In genomic region chr17:82219083-82219482, GRCh38 we compare ENCODE assay signal across 17 cellular contexts. TPM values are rescaled to one million over a fixed set of nuclear protein-coding genes. Genes with fewer than 3 reads are reported as not detected.
DNase-seq lines count a peak whose midpoint lies in the region; ATAC-seq and TF ChIP-seq lines count a peak whose summit lies in the region.
"Had no signal": no experiment of that assay in that cellular context is flagged by ENCODE, and none has a peak within 500 bp of the region (broad histone marks: within the 10 kb centered on the region; RNA-seq: fewer than 3 reads in every experiment).

No MANE protein-coding gene starts in this region.

- no peak overlapping the region for H3K14ac ChIP-seq in trophoblast cell (ENCODE audit: low read length)

- CTCF ChIA-PET in HEK293 (lab: Yijun Ruan, JAX): interaction anchor here (2.5 kb wide), 1 partner anchor 13 kb away, joined by 10 read pairs; no protein-coding TSS in a partner anchor

- no peak overlapping the region for H2BK5ac ChIP-seq in trophoblast cell (ENCODE audit: low read depth, low read length, poor library complexity)

- no peak overlapping the region for H4K12ac ChIP-seq in trophoblast cell (ENCODE audit: low read depth, low read length)

- H3K36me3 ChIP-seq in HEK293 (ENCODE audit: control insufficient read depth in 2 of 2, insufficient read depth in 1 of 2, low read length in 2 of 2) (no peaks in the 10 kb centered on the region), trophoblast cell (ENCODE audit: control insufficient read depth in 1 of 2, insufficient read depth in 2 of 2, low read length in 2 of 2) (no peaks in the 10 kb centered on the region)
- H3K36me3 ChIP-seq: SJCRH30 had no signal

- peaks cover 17% of the 10 kb centered on the region for H3K79me1 ChIP-seq in trophoblast cell (ENCODE audit: low read length)

- no peak overlapping the region for H3K23ac ChIP-seq in trophoblast cell (ENCODE audit: low read length)

- H2AK5ac ChIP-seq in trophoblast cell (ENCODE audit: low read length): peak overlapping the region; percentile 45

- intact Hi-C loops in CD14-positive monocyte (cut with micrococcal nuclease): no loop called here
- intact Hi-C loops in dendritic cell treated with granulocyte-macrophage colony-stimulating factor and Interleukin-4, amounts not matched to agents 40 ng/mL and 50 ng/mL, for 4 days (cut with micrococcal nuclease): no loop called here

- peak overlapping the region; percentile 97 for H4K91ac ChIP-seq in trophoblast cell (ENCODE audit: low read depth, low read length)

- peaks cover 0 to 2% (median 0%) of the 10 kb centered on the region in 7 donors for H3K9me3 Mint-ChIP-seq in CD14-positive monocyte
- no peaks in the 10 kb centered on the region for H3K9me3 Mint-ChIP-seq in dendritic cell treated with granulocyte-macrophage colony-stimulating factor and Interleukin-4, amounts not matched to agents 40 ng/mL and 50 ng/mL, for 4 days
- H3K9me3 Mint-ChIP-seq: CD4-positive, CD25-positive, alpha-beta regulatory T cell had no signal

- H3K27ac ChIP-seq in HEK293 (ENCODE audit: extremely low read depth, low read depth, low read length): no peak overlapping the region
- H3K27ac ChIP-seq in trophoblast cell (ENCODE audit: low read depth, low read length): no peak overlapping the region
- H3K27ac ChIP-seq: SJCRH30 had no signal

- H2BK12ac ChIP-seq in trophoblast cell (ENCODE audit: low read length): peak overlapping the region; percentile 75

- TF ChIP-seq CTCF in CD14-positive monocyte (IDR thresholded peaks at IDR 0.05) (no peak), HEK293 (tag by site-specific recombination; IDR thresholded peaks at IDR 0.05) (no peak)

- H4K8ac ChIP-seq in trophoblast cell (ENCODE audit: low read depth, low read length): no peak overlapping the region

- H3K27ac Mint-ChIP-seq in CD14-positive monocyte: peak overlapping the region in 6 of 7 donors; percentile 60 to 98 (median 90)
- peak overlapping the region; percentile 97 for H3K27ac Mint-ChIP-seq in dendritic cell treated with granulocyte-macrophage colony-stimulating factor and Interleukin-4, amounts not matched to agents 40 ng/mL and 50 ng/mL, for 4 days

- no peak overlapping the region for H3K18ac ChIP-seq in trophoblast cell (ENCODE audit: low read length)

- peaks cover 0 to 2% (median 1%) of the 10 kb centered on the region in 3 donors for H3K27me3 Mint-ChIP-seq in CD14-positive monocyte (ENCODE audit: low read depth in 3 of 3)
- H3K27me3 Mint-ChIP-seq in dendritic cell treated with granulocyte-macrophage colony-stimulating factor and Interleukin-4, amounts not matched to agents 40 ng/mL and 50 ng/mL, for 4 days: no peaks in the 10 kb centered on the region
- H3K27me3 Mint-ChIP-seq: CD4-positive, CD25-positive, alpha-beta regulatory T cell had no signal

- no peak overlapping the region for H3K4ac ChIP-seq in trophoblast cell (ENCODE audit: low read depth, low read length)

- H2BK120ac ChIP-seq in trophoblast cell (ENCODE audit: insufficient read depth, low read length, poor library complexity): peak overlapping the region; percentile 5

- DNase-seq in CD14-positive monocyte (ENCODE audit: low spot score) (no peak), trophoblast cell (no peak), medulla oblongata (ENCODE audit: extremely low spot score) (no peak), NCI-H2081 treated with DMSO at 0.1 percent for 48 hours (lab: John Stamatoyannopoulos, UW) (no peak)
- DNase-seq: ACHN; Caco-2; CD4-positive, CD25-positive, alpha-beta regulatory T cell; DMS153; NCI-H1436; NCI-H2029; NCI-H748 treated with DMSO at 0.1 percent for 48 hours; OCI-M1; SJCRH30 had no signal

- no peaks in the 10 kb centered on the region for H3K9me3 ChIP-seq in HEK293 (ENCODE audit: control insufficient read depth, insufficient read depth, low read depth, low read length)
- H3K9me3 ChIP-seq in trophoblast cell (ENCODE audit: insufficient read depth, low read depth, low read length): no peaks in the 10 kb centered on the region
- H3K9me3 ChIP-seq: Caco-2, SJCRH30 had no signal

- peaks cover 78% of the 10 kb centered on the region for H3K4me1 Mint-ChIP-seq in CD14-positive monocyte
- H3K4me1 Mint-ChIP-seq in dendritic cell treated with granulocyte-macrophage colony-stimulating factor and Interleukin-4, amounts not matched to agents 40 ng/mL and 50 ng/mL, for 4 days (ENCODE audit: low read depth): peaks cover 84% of the 10 kb centered on the region

- no CpG with 5 or more reads among the region's 7 CpGs for WGBS in trophoblast cell (ENCODE audit: extremely low coverage, insufficient coverage, insufficient read length)

- H2AFZ ChIP-seq in trophoblast cell (ENCODE audit: insufficient read depth, low read length, poor library complexity): no peak overlapping the region

- no peaks in the 10 kb centered on the region for H3K27me3 ChIP-seq in trophoblast cell (ENCODE audit: insufficient read depth, low read length)
- H3K27me3 ChIP-seq: SJCRH30 had no signal

- H3K79me2 ChIP-seq in trophoblast cell (ENCODE audit: control insufficient read depth, insufficient read depth, low read length, poor library complexity): peaks cover 4% of the 10 kb centered on the region

- no peaks in the 10 kb centered on the region for H3K4me1 ChIP-seq in HEK293 (ENCODE audit: control insufficient read depth, insufficient read depth, low read length)
- H3K4me1 ChIP-seq in trophoblast cell (ENCODE audit: control insufficient read depth in 1 of 2, insufficient read depth in 2 of 2, low read length in 2 of 2): peaks cover 17 to 20% of the 10 kb centered on the region in 2 experiments

- POLR2A ChIA-PET in HEK293 (lab: Yijun Ruan, JAX): no interaction called here

- H3K4me3 ChIP-seq in HEK293 (ENCODE audit: low read depth, low read length) (no peak overlapping the region), trophoblast cell (ENCODE audit: low read depth, low read length) (no peak overlapping the region)
- H3K4me3 ChIP-seq: K562, SJCRH30 had no signal

- no peak overlapping the region for H3K4me2 ChIP-seq in trophoblast cell (ENCODE audit: low read length)

- peak overlapping the region in 1 of 2 donors; percentile 67 for H3K4me3 Mint-ChIP-seq in CD14-positive monocyte
- H3K4me3 Mint-ChIP-seq in dendritic cell treated with granulocyte-macrophage colony-stimulating factor and Interleukin-4, amounts not matched to agents 40 ng/mL and 50 ng/mL, for 4 days: no peak overlapping the region

- peaks cover 3 to 11% of the 10 kb centered on the region in 2 donors for H3K36me3 Mint-ChIP-seq in CD14-positive monocyte
- H3K36me3 Mint-ChIP-seq in dendritic cell treated with granulocyte-macrophage colony-stimulating factor and Interleukin-4, amounts not matched to agents 40 ng/mL and 50 ng/mL, for 4 days (ENCODE audit: low read depth): no peaks in the 10 kb centered on the region
- H3K36me3 Mint-ChIP-seq: CD4-positive, CD25-positive, alpha-beta regulatory T cell had no signal

- no peak for ATAC-seq in GM19035 (IDR thresholded peaks at IDR 0.05; ENCODE audit: unreplicated experiment)
- ATAC-seq: K562 had no signal

- H3K9ac ChIP-seq in trophoblast cell (ENCODE audit: low read length): no peak overlapping the region

TF ChIP-seq in HEK293, 187 proteins besides CTCF, POLR2A, EP300 and RAD21:
- TF ChIP-seq GLIS2 (tag by site-specific recombination; IDR thresholded peaks at IDR 0.05): peak; percentile 40; the same call in 1 of the 2 replicates
- TF ChIP-seq ZNF324 (tag by site-specific recombination; IDR thresholded peaks at IDR 0.05): no peak
TF ChIP-seq in HEK293: peak in this region for 1.

RNA-seq across cellular contexts. Expression of gene CCDC57, which starts 6.4 kb away (rescaled TPM):
- polyA plus RNA-seq in CD14-positive monocyte: 10 to 100 TPM; 17.1 to 20.1 TPM
- 16.0 and 17.2 TPM in 2 replicates for polyA plus RNA-seq in trophoblast cell (2013)

RNA-seq across cellular contexts. Expression of gene SLC16A3, which starts 9.8 kb away (rescaled TPM):
- polyA plus RNA-seq in CD14-positive monocyte: 10 to 100 TPM; 26.3 to 35.3 TPM
- 106 and 112 TPM in 2 replicates for polyA plus RNA-seq in trophoblast cell (2013)

RNA-seq across cellular contexts. Expression of gene CSNK1D, which starts 54.4 kb away (rescaled TPM):
- polyA plus RNA-seq in CD14-positive monocyte: 10 to 100 TPM; 47.0 to 60.9 TPM
- polyA plus RNA-seq in trophoblast cell (2013): 106 and 112 TPM in 2 replicates
